17 cellular contexts compared by ENCODE assay signal in genomic region chr1:34002810-34003209, GRCh38.
"Had no signal": no experiment of that assay in that cellular context is flagged by ENCODE, and none has a peak within 500 bp of the region (broad histone marks: within the 10 kb centered on the region; RNA-seq: fewer than 3 reads in every experiment).

No MANE protein-coding gene starts in this region.

- H3K4me1 ChIP-seq: gastrocnemius medialis, heart right ventricle, parathyroid adenoma, sigmoid colon, spleen, stomach, testis, upper lobe of left lung had no signal

- H3K27me3 ChIP-seq: gastrocnemius medialis, heart right ventricle, sigmoid colon, spleen, testis, upper lobe of left lung had no signal

- H3K27ac ChIP-seq: gastrocnemius medialis, heart right ventricle, parathyroid adenoma, sigmoid colon, spleen, stomach, testis, upper lobe of left lung had no signal

- H3K36me3 ChIP-seq: gastrocnemius medialis, heart right ventricle, sigmoid colon, spleen, stomach, upper lobe of left lung had no signal

- ATAC-seq: effector memory CD8-positive, alpha-beta T cell; gastrocnemius medialis; heart right ventricle; mucosa of descending colon; naive thymus-derived CD4-positive, alpha-beta T cell had no signal

- H3K4me3 ChIP-seq: gastrocnemius medialis, heart right ventricle, mucosa of descending colon, sigmoid colon, spleen, stomach, testis, upper lobe of left lung had no signal

- DNase-seq: activated CD4-positive, alpha-beta T cell treated with anti-CD3 and anti-CD28 coated beads for 1 hour; activated CD4-positive, alpha-beta T cell treated with anti-CD3 and anti-CD28 coated beads, Interleukin-2, amount 50 U/mL, for 48 hours; activated naive CD4-positive, alpha-beta T cell treated with anti-CD3 and anti-CD28 coated beads, Interleukin-2, amount 10 ng/mL, durations not matched to agents 7 days and 5 days; effector memory CD8-positive, alpha-beta T cell; gastrocnemius medialis; heart right ventricle; islet precursor cell; mammary epithelial cell; mucosa of descending colon; naive thymus-derived CD4-positive, alpha-beta T cell; sigmoid colon; spleen; stomach; T-helper 9 cell; testis; upper lobe of left lung had no signal

- H3K9me3 ChIP-seq: gastrocnemius medialis, heart right ventricle, mucosa of descending colon, sigmoid colon, spleen, stomach, testis, upper lobe of left lung had no signal
